ENCODE assay signal across 27 cellular contexts in genomic region chr5:36052542-36052941, GRCh38. TPM values are rescaled to one million over a fixed set of nuclear protein-coding genes. Genes with fewer than 3 reads are reported as not detected.
"Had no signal": no experiment of that assay in that cellular context is flagged by ENCODE, and none has a peak within 500 bp of the region (broad histone marks: within the 10 kb centered on the region; RNA-seq: fewer than 3 reads in every experiment).

No MANE protein-coding gene starts in this region.

- ATAC-seq: activated CD4-positive, alpha-beta T cell treated with anti-CD3 and anti-CD28 coated beads for 36 hours; activated naive CD4-positive, alpha-beta T cell treated with anti-CD3 and anti-CD28 coated beads, Interleukin-2, amount 50 U/mL, for 72 hours; activated T-helper 17 cell treated with anti-CD3 and anti-CD28 coated beads, Interleukin-2, amount 50 U/mL, for 72 hours; esophagus mucosa; gastrocnemius medialis; left ventricle myocardium superior; pancreas; psoas muscle; stimulated activated naive CD8-positive, alpha-beta T cell treated with anti-CD3 and anti-CD28 coated beads, Interleukin-15, amount 100 ng/mL, for 72 hours had no signal

- H3K4me3 ChIP-seq: ascending aorta, gastrocnemius medialis, pancreas, psoas muscle, right atrium auricular region, tibial artery had no signal

- H3K4me1 ChIP-seq: ascending aorta, gastrocnemius medialis, pancreas, psoas muscle, right atrium auricular region, tibial artery had no signal

- H3K9me3 ChIP-seq: ascending aorta, gastrocnemius medialis, neutrophil, pancreas, psoas muscle, right atrium auricular region, tibial artery had no signal

- H3K36me3 ChIP-seq: ascending aorta, brain microvascular endothelial cell, gastrocnemius medialis, neutrophil, pancreas, right atrium auricular region, tibial artery had no signal

- DNase-seq: activated B cell treated with CpG ODN at 0.5 μM for 24 hours; activated CD4-positive, alpha-beta T cell treated with anti-CD3 and anti-CD28 coated beads for 36 hours; activated CD4-positive, alpha-beta T cell treated with anti-CD3 and anti-CD28 coated beads, Interleukin-2, amount 50 U/mL, for 4 hours; activated CD8-positive, alpha-beta memory T cell treated with anti-CD3 and anti-CD28 coated beads for 24 hours; activated CD8-positive, alpha-beta memory T cell treated with anti-CD3 and anti-CD28 coated beads, Interleukin-2, amount 50 U/mL, for 4 hours; activated T-cell treated with anti-CD3 and anti-CD28 coated beads, Interleukin-2, amount 50 U/mL, for 24 hours; brain microvascular endothelial cell; central memory CD4-positive, alpha-beta T cell; dermis blood vessel endothelial cell; effector CD8-positive, alpha-beta T cell; gastrocnemius medialis; hippocampal formation; left ventricle myocardium superior; mammary epithelial cell; pancreas; psoas muscle; stimulated activated CD4-positive, alpha-beta T cell treated with anti-CD3 and anti-CD28 coated beads, Interleukin-12 subunit alpha, Interleukin-12 subunit beta, amount 100 ng/mL, for 4 hours; stimulated activated naive CD8-positive, alpha-beta T cell treated with anti-CD3 and anti-CD28 coated beads, Interleukin-15, amount 100 ng/mL, for 72 hours; tibial artery had no signal

- H3K27me3 ChIP-seq: ascending aorta, brain microvascular endothelial cell, gastrocnemius medialis, neutrophil, pancreas, right atrium auricular region, tibial artery had no signal

- H3K27ac ChIP-seq: ascending aorta, brain microvascular endothelial cell, gastrocnemius medialis, neutrophil, pancreas, psoas muscle, right atrium auricular region, tibial artery had no signal

RNA-seq across cellular contexts. Expression of gene UGT3A2, which starts 14.1 kb away (rescaled TPM):
- total RNA-seq: activated B cell treated with CpG ODN at 0.5 μM for 24 hours; activated CD4-positive, alpha-beta T cell treated with anti-CD3 and anti-CD28 coated beads for 36 hours; ascending aorta; dermis blood vessel endothelial cell; esophagus mucosa; gastrocnemius medialis; left ventricle myocardium superior; mammary epithelial cell; myocyte; psoas muscle had no signal
- polyA plus RNA-seq: adipose tissue, mammary epithelial cell, psoas muscle had no signal
